In the genomic region with DNA sequence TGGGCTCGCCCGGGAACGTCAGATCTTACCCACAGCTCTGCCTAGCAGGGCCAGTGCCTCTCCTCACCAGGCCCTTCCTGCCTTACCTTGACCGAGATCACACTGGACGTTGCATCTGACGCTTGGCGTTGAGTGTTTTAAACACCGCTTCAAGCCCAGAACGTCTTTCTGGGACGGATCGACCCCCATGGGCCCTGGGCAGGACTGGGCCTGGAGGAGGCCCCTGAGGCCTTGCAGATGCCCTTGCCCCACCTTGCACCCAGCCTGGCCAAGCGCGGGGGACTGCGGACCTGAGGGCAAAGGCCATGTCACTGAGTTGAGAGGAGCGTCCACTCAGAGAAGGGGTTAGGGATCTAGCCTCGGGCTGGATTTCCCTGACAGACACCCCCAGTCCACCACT, we compare ENCODE assay signal across 31 cellular contexts.
"Had no signal": no experiment of that assay in that cellular context is flagged by ENCODE, and none has a peak within 500 bp of the region (broad histone marks: within the 10 kb centered on the region; RNA-seq: fewer than 3 reads in every experiment).

No MANE protein-coding gene starts in this region.

- ATAC-seq: left colon; left lung; lower lobe of right lung; mucosa of descending colon; naive thymus-derived CD4-positive, alpha-beta T cell; natural killer cell treated with Interleukin-12 subunit alpha and Interleukin-12 subunit beta and Interleukin-15 and Interleukin-18, amount 100 ng/mL, for 72 hours; right lobe of liver; stimulated activated naive B cell treated with anti-CD40 and anti-IgM and Interleukin-4, amounts not matched to agents 10 μg/mL and 1 μg/mL and 100 μg/mL, for 72 hours; stimulated activated naive CD8-positive, alpha-beta T cell treated with anti-CD3 and anti-CD28 coated beads, Interleukin-15, Interleukin-2, amounts not matched to agents 100 U/mL and 50 U/mL, for 24 hours had no signal

- FAIRE-seq: islet of Langerhans, kidney had no signal

- H3K27ac ChIP-seq: left lung, lower lobe of right lung, neutrophil, ovary, right atrium auricular region, right lobe of liver, stomach, testis, thyroid gland, transverse colon, upper lobe of left lung, vagina had no signal

- H3K4me3 Mint-ChIP-seq: immature natural killer cell; naive thymus-derived CD4-positive, alpha-beta T cell; natural killer cell treated with Interleukin-12 subunit alpha and Interleukin-12 subunit beta and Interleukin-15 and Interleukin-18, amount 100 ng/mL, for 72 hours; neural crest cell; stimulated activated naive B cell treated with anti-CD40 and anti-IgM and Interleukin-4, amounts not matched to agents 10 μg/mL and 1 μg/mL and 100 μg/mL, for 72 hours had no signal

- H3K36me3 Mint-ChIP-seq: immature natural killer cell; naive thymus-derived CD4-positive, alpha-beta T cell; natural killer cell treated with Interleukin-12 subunit alpha and Interleukin-12 subunit beta and Interleukin-15 and Interleukin-18, amount 100 ng/mL, for 72 hours; stimulated activated naive B cell treated with anti-CD40 and anti-IgM and Interleukin-4, amounts not matched to agents 10 μg/mL and 1 μg/mL and 100 μg/mL, for 72 hours had no signal

- H3K4me1 Mint-ChIP-seq: immature natural killer cell; naive thymus-derived CD4-positive, alpha-beta T cell; stimulated activated naive B cell treated with anti-CD40 and anti-IgM and Interleukin-4, amounts not matched to agents 10 μg/mL and 1 μg/mL and 100 μg/mL, for 72 hours had no signal

- H3K27me3 ChIP-seq: left lung, neutrophil, ovary, right atrium auricular region, right lobe of liver, stomach, testis, thyroid gland, transverse colon, upper lobe of left lung, vagina had no signal

- H3K36me3 ChIP-seq: neutrophil, ovary, right lobe of liver, thyroid gland, transverse colon had no signal

- DNase-seq: hypothalamus; immature natural killer cell; kidney; left colon; left lung; lower lobe of right lung; mammary epithelial cell; mesenchymal stem cell; midbrain; mucosa of descending colon; naive thymus-derived CD4-positive, alpha-beta T cell; ovary; right lobe of liver; stimulated activated CD4-positive, alpha-beta T cell treated with anti-CD3 and anti-CD28 coated beads, Interleukin-12 subunit alpha, Interleukin-12 subunit beta, amount 100 ng/mL, for 4 hours; stimulated activated CD4-positive, alpha-beta T cell treated with anti-CD3 and anti-CD28 coated beads, Interleukin-15, amount 100 ng/mL, for 24 hours; stimulated activated CD4-positive, alpha-beta T cell treated with anti-CD3 and anti-CD28 coated beads, Interleukin-2, amount 100 ng/mL, for 24 hours; stimulated activated CD4-positive, alpha-beta T cell treated with anti-CD3 and anti-CD28 coated beads, Interleukin-4, amount 100 ng/mL, for 1 hour; stimulated activated naive B cell treated with anti-CD40 and anti-IgM and Interleukin-4, amounts not matched to agents 10 μg/mL and 1 μg/mL and 100 μg/mL, for 72 hours; stimulated activated naive CD8-positive, alpha-beta T cell treated with anti-CD3 and anti-CD28 coated beads, Interleukin-15, Interleukin-2, amounts not matched to agents 100 U/mL and 50 U/mL, for 24 hours; stomach; testis; thyroid gland; transverse colon had no signal

- H3K4me3 ChIP-seq: left lung, lower lobe of right lung, mucosa of descending colon, ovary, right atrium auricular region, right lobe of liver, stomach, testis, thyroid gland, transverse colon, upper lobe of left lung, vagina had no signal

- H3K9me3 ChIP-seq: left lung, lower lobe of right lung, mucosa of descending colon, neutrophil, ovary, right atrium auricular region, right lobe of liver, stomach, testis, thyroid gland, transverse colon, upper lobe of left lung, vagina had no signal

- H3K9me3 Mint-ChIP-seq: immature natural killer cell; naive thymus-derived CD4-positive, alpha-beta T cell; natural killer cell treated with Interleukin-12 subunit alpha and Interleukin-12 subunit beta and Interleukin-15 and Interleukin-18, amount 100 ng/mL, for 72 hours; neural crest cell; stimulated activated naive B cell treated with anti-CD40 and anti-IgM and Interleukin-4, amounts not matched to agents 10 μg/mL and 1 μg/mL and 100 μg/mL, for 72 hours had no signal

- H3K4me1 ChIP-seq: left lung, lower lobe of right lung, right atrium auricular region, right lobe of liver, stomach, testis, thyroid gland, upper lobe of left lung had no signal

- H3K27ac Mint-ChIP-seq: immature natural killer cell; naive thymus-derived CD4-positive, alpha-beta T cell; natural killer cell treated with Interleukin-12 subunit alpha and Interleukin-12 subunit beta and Interleukin-15 and Interleukin-18, amount 100 ng/mL, for 72 hours; progenitor cell of endocrine pancreas; stimulated activated naive B cell treated with anti-CD40 and anti-IgM and Interleukin-4, amounts not matched to agents 10 μg/mL and 1 μg/mL and 100 μg/mL, for 72 hours had no signal

- H3K27me3 Mint-ChIP-seq: naive thymus-derived CD4-positive, alpha-beta T cell; natural killer cell treated with Interleukin-12 subunit alpha and Interleukin-12 subunit beta and Interleukin-15 and Interleukin-18, amount 100 ng/mL, for 72 hours; progenitor cell of endocrine pancreas; stimulated activated naive B cell treated with anti-CD40 and anti-IgM and Interleukin-4, amounts not matched to agents 10 μg/mL and 1 μg/mL and 100 μg/mL, for 72 hours had no signal
